8 cellular contexts compared by ENCODE assay signal in genomic region chr14:21068521-21069387, GRCh38. TPM values are rescaled to one million over a fixed set of nuclear protein-coding genes. Genes with fewer than 3 reads are reported as not detected.
DNase-seq lines count a peak whose midpoint lies in the region; ATAC-seq, FAIRE-seq and TF ChIP-seq lines count a peak whose summit lies in the region.

No MANE protein-coding gene starts in this region.

- dilution Hi-C loops in endothelial cell of umbilical vein (cut with MboI; ENCODE audit: extremely low pct_ligation_motif_present, low sequenced_read_pairs) = no loop called here

- H3K4me3 ChIP-seq in endothelial cell of umbilical vein (replicated peaks in 1 of 3; ENCODE audit: insufficient read depth in 1 of 3, low read depth in 1 of 3, low read length in 3 of 3) (no peak overlapping the region), mesodermal cell (ENCODE audit: extremely low read depth, insufficient read depth, low read length, poor library complexity, severe bottlenecking) (peak overlapping the region; percentile 74), stomach (peak overlapping the region; percentile 77 to 90 (median 80))

- no peak overlapping the region for H3K4me2 ChIP-seq in endothelial cell of umbilical vein (ENCODE audit: insufficient read depth, low read length)

- TF ChIP-seq POLR2A in endothelial cell of umbilical vein (IDR thresholded peaks at IDR 0.05; ENCODE audit: low read depth, low read length) (no peak), stomach (IDR thresholded peaks at IDR 0.05) (no peak)

- no TSS peak for BruUV-seq in endothelial cell of umbilical vein (replicated peaks; lab: Mats Ljungman, UMichigan)

- TF ChIP-seq EP300 in stomach (IDR thresholded peaks at IDR 0.05) = no peak

- no peaks in the 10 kb centered on the region for H3K9me3 ChIP-seq in endothelial cell of umbilical vein (replicated peaks; ENCODE audit: control insufficient read depth, insufficient read depth, low read length)
- H3K9me3 ChIP-seq in mesodermal cell (ENCODE audit: control insufficient read depth, low read length) = no peaks in the 10 kb centered on the region
- H3K9me3 ChIP-seq in stomach = no peaks in the 10 kb centered on the region

- no peaks in the 10 kb centered on the region for H3K9me1 ChIP-seq in endothelial cell of umbilical vein (replicated peaks; ENCODE audit: control insufficient read depth, extremely low read depth, insufficient read depth, low read length)

- H3K27me3 ChIP-seq in endothelial cell of umbilical vein (ENCODE audit: control insufficient read depth in 2 of 2, insufficient read depth in 2 of 2, low read length in 2 of 2) (peaks cover 21 to 44% of the 10 kb centered on the region in 2 experiments), stomach (peaks cover 0 to 19% (median 6%) of the 10 kb centered on the region in 3 donors)

- H3K4me1 ChIP-seq in endothelial cell of umbilical vein (ENCODE audit: control insufficient read depth, extremely low read depth, insufficient read depth, low read length) (peaks cover 10% of the 10 kb centered on the region), mesodermal cell (ENCODE audit: control insufficient read depth, insufficient read depth, low read length, poor library complexity, severe bottlenecking) (peaks cover 9% of the 10 kb centered on the region), stomach (peaks cover 37 to 49% (median 47%) of the 10 kb centered on the region in 4 donors)

- H3K27ac ChIP-seq in endothelial cell of umbilical vein (ENCODE audit: insufficient read depth, low read depth, low read length) (no peak overlapping the region), mesodermal cell (ENCODE audit: low read depth, low read length, severe bottlenecking) (peak overlapping the region; percentile 91), stomach (peak overlapping the region in 4 of 5 donors; percentile 86 to 94 (median 92))

- POLR2A ChIA-PET in endothelial cell of umbilical vein (lab: Charles Lee) = interaction anchor here (0.7 kb wide), 1 partner anchor 36 kb away, joined by 5 read pairs; no protein-coding TSS in a partner anchor

- no peak overlapping the region for H3K9ac ChIP-seq in endothelial cell of umbilical vein (replicated peaks; ENCODE audit: extremely low read depth, insufficient read depth, low read length)

- ATAC-seq in HG03342 (IDR thresholded peaks at IDR 0.05; ENCODE audit: unreplicated experiment) = no peak

- no peaks in the 10 kb centered on the region for H4K20me1 ChIP-seq in endothelial cell of umbilical vein (replicated peaks; ENCODE audit: control insufficient read depth, extremely low read depth, insufficient read depth, low read length)

- DNase-seq in AG08396 (ENCODE audit: low spot score) (peak; percentile 63), GM20000 (ENCODE audit: low spot score) (peak; percentile 78), NCI-H460 (ENCODE audit: extremely low read depth, low read depth) (peak; percentile 58), endothelial cell of umbilical vein (ENCODE audit: low read depth, low spot score) (peak; percentile 52), stomach (peak; percentile 63)
- peak; percentile 36 to 47 for DNase-seq in activated CD4-positive, alpha-beta T cell treated with anti-CD3 and anti-CD28 coated beads, Interleukin-2, amount 50 U/mL, for 4 hours

- no peaks in the 10 kb centered on the region for H3K79me2 ChIP-seq in endothelial cell of umbilical vein (ENCODE audit: control insufficient read depth, insufficient read depth, low read length)

- H3K36me3 ChIP-seq in endothelial cell of umbilical vein (ENCODE audit: control insufficient read depth in 2 of 2, extremely low read depth in 1 of 2, insufficient read depth in 2 of 2, low read length in 2 of 2) (peaks cover 0 to 2% of the 10 kb centered on the region in 2 experiments), mesodermal cell (ENCODE audit: control insufficient read depth, insufficient read depth, low read length) (peaks cover 14% of the 10 kb centered on the region), stomach (peaks cover 0 to 12% (median 5%) of the 10 kb centered on the region in 4 donors)

- peak; percentile 27 for TF ChIP-seq CTCF in GM20000 (IDR thresholded peaks at IDR 0.05; ENCODE audit: extremely low read depth, missing control alignments)
- TF ChIP-seq CTCF in endothelial cell of umbilical vein (IDR thresholded peaks at IDR 0.05; ENCODE audit: extremely low read depth in 1 of 2, insufficient read depth in 1 of 2, low read depth in 1 of 2, low read length in 2 of 2) = peak; percentile 58 to 63
- peak in 5 of 7 experiments; percentile 53 to 73 (median 57) for TF ChIP-seq CTCF in stomach (IDR thresholded peaks at IDR 0.05)

- WGBS in mesodermal cell (ENCODE audit: insufficient coverage in 2 of 2), 2 experiments = 1 to 2% methylated on average over 29 to 39 of the region's 45 CpGs
- WGBS in stomach, 5 donors = 1 to 4% (median 2%) methylated on average over 44 to 45 of the region's 45 CpGs

- no peak overlapping the region for H2AFZ ChIP-seq in endothelial cell of umbilical vein (ENCODE audit: low read depth, low read length)

- peak; percentile 53 for FAIRE-seq in endothelial cell of umbilical vein (lab: Jason Lieb, UNC)

- intact Hi-C loops in endothelial cell of umbilical vein (cut with micrococcal nuclease) = loop anchor here (1.0 kb wide), 4 partner anchors 24 to 68 kb away; no protein-coding TSS in a partner anchor
- intact Hi-C loops in stomach (cut with DNase I; ENCODE audit: low total_unique reads) = loop anchor here (5.0 kb wide), 1 partner anchor 39 kb away; no protein-coding TSS in a partner anchor

- CTCF ChIA-PET in endothelial cell of umbilical vein (lab: Charles Lee) = interaction anchor here (0.6 to 4.3 kb wide), 20 partner anchors 10 to 68 kb away, joined by 3 to 203 read pairs (median 5); partner anchors contain the start of genes TMEM253 and ZNF219

RNA-seq across cellular contexts. Expression of gene ARHGEF40, which starts 1.4 kb away (rescaled TPM):
- total RNA-seq in NCI-H460 (2014; rRNA removed; shearing (Covaris generic)) = 9.3 and 10.7 TPM in 2 replicates
- 30.0 and 36.1 TPM in 2 replicates for polyA plus RNA-seq in NCI-H460 (2014; cell fraction: nucleus; rRNA removed)
- 1.9 and 2.6 TPM in 2 replicates for total RNA-seq in endothelial cell of umbilical vein
- polyA plus RNA-seq in endothelial cell of umbilical vein = 19.9 and 30.4 TPM in 2 replicates
- 16.5 and 18.0 TPM in 2 replicates for polyA plus RNA-seq in endothelial cell of umbilical vein (2011; cell fraction: cytosol; rRNA removed)
- 40.1 and 52.2 TPM in 2 replicates for polyA plus RNA-seq in endothelial cell of umbilical vein (2011; cell fraction: nucleus; rRNA removed)
- polyA plus RNA-seq in endothelial cell of umbilical vein (2012) = 1.0 and 1.1 TPM in 2 replicates
- polyA minus RNA-seq in endothelial cell of umbilical vein = 21.1 and 21.2 TPM in 2 replicates
- 12.6 TPM for polyA minus RNA-seq in endothelial cell of umbilical vein (2011; cell fraction: cytosol; rRNA and poly(A)+ RNA removed)
- 9.8 and 12.1 TPM in 2 replicates for polyA minus RNA-seq in endothelial cell of umbilical vein (2011; cell fraction: nucleus; rRNA and poly(A)+ RNA removed)
- polyA plus RNA-seq in mesodermal cell (2013, experiment 1 of 2) = 60.7 TPM
- polyA plus RNA-seq in mesodermal cell (2013, experiment 2 of 2) = 49.3 TPM
- total RNA-seq in stomach = 100 to 1,000 TPM in 1 of 5 donors, 10 to 100 TPM in 4; 31.9 to 171 (median 36.7) TPM
- 10 to 100 TPM; 11.0 to 18.9 (median 18.5) TPM for polyA plus RNA-seq in stomach

RNA-seq across cellular contexts. Expression of gene RNASE8, which starts 11.1 kb away (rescaled TPM):
- not detected in 2 replicates for total RNA-seq in NCI-H460 (2014; rRNA removed; shearing (Covaris generic))
- not detected in 2 replicates for polyA plus RNA-seq in NCI-H460 (2014; cell fraction: nucleus; rRNA removed)
- not detected in 2 replicates for total RNA-seq in endothelial cell of umbilical vein
- polyA plus RNA-seq in endothelial cell of umbilical vein = not detected in 2 replicates
- not detected in 2 replicates for polyA plus RNA-seq in endothelial cell of umbilical vein (2011; cell fraction: cytosol; rRNA removed)
- polyA plus RNA-seq in endothelial cell of umbilical vein (2011; cell fraction: nucleus; rRNA removed) = not detected in 2 replicates
- polyA plus RNA-seq in endothelial cell of umbilical vein (2012) = not detected in 2 replicates
- polyA minus RNA-seq in endothelial cell of umbilical vein = not detected in 2 replicates
- polyA minus RNA-seq in endothelial cell of umbilical vein (2011; cell fraction: cytosol; rRNA and poly(A)+ RNA removed) = not detected
- not detected in 2 replicates for polyA minus RNA-seq in endothelial cell of umbilical vein (2011; cell fraction: nucleus; rRNA and poly(A)+ RNA removed)
- polyA plus RNA-seq in mesodermal cell (2013, experiment 1 of 2) = not detected
- not detected for polyA plus RNA-seq in mesodermal cell (2013, experiment 2 of 2)
- total RNA-seq in stomach = not detected
- not detected for polyA plus RNA-seq in stomach

RNA-seq across cellular contexts. Expression of gene RNASE7, which starts 26.6 kb away (rescaled TPM):
- not detected in 2 replicates for total RNA-seq in NCI-H460 (2014; rRNA removed; shearing (Covaris generic))
- polyA plus RNA-seq in NCI-H460 (2014; cell fraction: nucleus; rRNA removed) = not detected in 2 replicates
- total RNA-seq in endothelial cell of umbilical vein (not detected in 2 replicates), stomach (1 to 10 TPM in 1 of 5 donors, not detected in 4; 2.6 TPM)
- polyA plus RNA-seq in endothelial cell of umbilical vein (not detected in 2 replicates), stomach (under 1 TPM in 1 of 3 donors, not detected in 2; 0.58 TPM)
- not detected in 2 replicates for polyA plus RNA-seq in endothelial cell of umbilical vein (2011; cell fraction: cytosol; rRNA removed)
- not detected in 2 replicates for polyA plus RNA-seq in endothelial cell of umbilical vein (2011; cell fraction: nucleus; rRNA removed)
- not detected in 2 replicates for polyA plus RNA-seq in endothelial cell of umbilical vein (2012)
- not detected in 2 replicates for polyA minus RNA-seq in endothelial cell of umbilical vein
- polyA minus RNA-seq in endothelial cell of umbilical vein (2011; cell fraction: cytosol; rRNA and poly(A)+ RNA removed) = not detected
- polyA minus RNA-seq in endothelial cell of umbilical vein (2011; cell fraction: nucleus; rRNA and poly(A)+ RNA removed) = not detected in 2 replicates
- not detected for polyA plus RNA-seq in mesodermal cell (2013, experiment 1 of 2)
- polyA plus RNA-seq in mesodermal cell (2013, experiment 2 of 2) = not detected

RNA-seq across cellular contexts. Expression of gene ZNF219, which starts 29.7 kb away (rescaled TPM):
- 23.5 and 27.7 TPM in 2 replicates for total RNA-seq in NCI-H460 (2014; rRNA removed; shearing (Covaris generic))
- polyA plus RNA-seq in NCI-H460 (2014; cell fraction: nucleus; rRNA removed) = 114 and 119 TPM in 2 replicates
- total RNA-seq in endothelial cell of umbilical vein (12.8 and 15.2 TPM in 2 replicates), stomach (100 to 1,000 TPM in 1 of 5 donors, 10 to 100 TPM in 4; 11.4 to 240 (median 27.8) TPM)
- polyA plus RNA-seq in endothelial cell of umbilical vein (13.2 and 21.2 TPM in 2 replicates), stomach (10 to 100 TPM; 15.4 to 28.4 (median 22.6) TPM)
- 3.6 and 7.8 TPM in 2 replicates for polyA plus RNA-seq in endothelial cell of umbilical vein (2011; cell fraction: cytosol; rRNA removed)
- polyA plus RNA-seq in endothelial cell of umbilical vein (2011; cell fraction: nucleus; rRNA removed) = 17.9 and 19.4 TPM in 2 replicates
- 2.8 and 4.3 TPM in 2 replicates for polyA plus RNA-seq in endothelial cell of umbilical vein (2012)
- 7.4 and 7.7 TPM in 2 replicates for polyA minus RNA-seq in endothelial cell of umbilical vein
- polyA minus RNA-seq in endothelial cell of umbilical vein (2011; cell fraction: cytosol; rRNA and poly(A)+ RNA removed) = 21.7 TPM
- polyA minus RNA-seq in endothelial cell of umbilical vein (2011; cell fraction: nucleus; rRNA and poly(A)+ RNA removed) = 4.5 and 12.0 TPM in 2 replicates
- 37.2 TPM for polyA plus RNA-seq in mesodermal cell (2013, experiment 1 of 2)
- polyA plus RNA-seq in mesodermal cell (2013, experiment 2 of 2) = 29.2 TPM

RNA-seq across cellular contexts. Expression of gene TMEM253, which starts 32.1 kb away (rescaled TPM):
- 0.87 and 1.5 TPM in 2 replicates for total RNA-seq in NCI-H460 (2014; rRNA removed; shearing (Covaris generic))
- 0.31 and 3.0 TPM in 2 replicates for polyA plus RNA-seq in NCI-H460 (2014; cell fraction: nucleus; rRNA removed)
- not detected in 2 replicates for total RNA-seq in endothelial cell of umbilical vein
- polyA plus RNA-seq in endothelial cell of umbilical vein = 0.14 and 0.25 TPM in 2 replicates
- 0.04 TPM in 1 of 2 replicates, not detected in the other for polyA plus RNA-seq in endothelial cell of umbilical vein (2011; cell fraction: cytosol; rRNA removed)
- 0.48 and 0.66 TPM in 2 replicates for polyA plus RNA-seq in endothelial cell of umbilical vein (2011; cell fraction: nucleus; rRNA removed)
- not detected in 2 replicates for polyA plus RNA-seq in endothelial cell of umbilical vein (2012)
- polyA minus RNA-seq in endothelial cell of umbilical vein = not detected in 2 replicates
- not detected for polyA minus RNA-seq in endothelial cell of umbilical vein (2011; cell fraction: cytosol; rRNA and poly(A)+ RNA removed)
- polyA minus RNA-seq in endothelial cell of umbilical vein (2011; cell fraction: nucleus; rRNA and poly(A)+ RNA removed) = not detected in 2 replicates
- 0.81 TPM for polyA plus RNA-seq in mesodermal cell (2013, experiment 1 of 2)
- polyA plus RNA-seq in mesodermal cell (2013, experiment 2 of 2) = 0.61 TPM
- total RNA-seq in stomach = 1 to 10 TPM in 2 of 5 donors, under 1 TPM in 1, not detected in 2; 0.43 to 8.1 (median 1.1) TPM
- 1 to 10 TPM in 2 of 3 donors, under 1 TPM in 1; 0.56 to 1.7 (median 1.1) TPM for polyA plus RNA-seq in stomach

Comparison
In these comparisons a context has a peak if more than half of its experiments do, and no peak if none do; other contexts are left out.
1. H3K4me3 ChIP-seq: peak in mesodermal cell (single experiment) and stomach (4 of 4); none in endothelial cell of umbilical vein (0 of 3).
2. Peak in every context shown above with its lines, with median percentiles within 50 percentile points of each other: DNase-seq and CTCF ChIP-seq.